19 cellular contexts compared by ENCODE assay signal in genomic region chr17:69547947-69548346, GRCh38.
A peak's percentile ranks its signal among the peaks of the same experiment; 100 is the strongest.
DNase-seq lines count a peak whose midpoint lies in the region; ATAC-seq and TF ChIP-seq lines count a peak whose summit lies in the region.
"Had no signal": no experiment of that assay in that cellular context is flagged by ENCODE, and none has a peak within 500 bp of the region (broad histone marks: within the 10 kb centered on the region; RNA-seq: fewer than 3 reads in every experiment).

No MANE protein-coding gene starts in this region.

- H3K9me3 Mint-ChIP-seq in stimulated activated naive B cell treated with anti-CD40 and anti-IgM and Interleukin-4, amounts not matched to agents 10 μg/mL and 1 μg/mL and 100 μg/mL, for 72 hours, result no peaks in the 10 kb centered on the region
- peaks cover under 1% of the 10 kb centered on the region for H3K9me3 Mint-ChIP-seq in chondrocyte (ENCODE audit: low read depth)
- H3K9me3 Mint-ChIP-seq: activated T-helper 1 cell treated with anti-CD3 and anti-CD28 coated beads, Interleukin-12 subunit alpha, Interleukin-12 subunit beta, Interleukin-2, Interleukin-4 antibody, amounts not matched to agents 30 ng/mL and 10 ng/mL and 1 ng/mL, durations not matched to agents 14 hours and 24 hours and 36 hours; dendritic cell treated with granulocyte-macrophage colony-stimulating factor and Interleukin-4, amounts not matched to agents 40 ng/mL and 50 ng/mL, for 4 days had no signal

- peaks cover 4 to 21% of the 10 kb centered on the region in 2 donors for H3K4me1 Mint-ChIP-seq in stimulated activated naive B cell treated with anti-CD40 and anti-IgM and Interleukin-4, amounts not matched to agents 10 μg/mL and 1 μg/mL and 100 μg/mL, for 72 hours
- no peaks in the 10 kb centered on the region for H3K4me1 Mint-ChIP-seq in chondrocyte (ENCODE audit: low read depth)

- TF ChIP-seq CTCF in chondrocyte (IDR thresholded peaks at IDR 0.05), result no peak

- peaks cover 2 to 5% of the 10 kb centered on the region in 2 donors for H3K36me3 Mint-ChIP-seq in stimulated activated naive B cell treated with anti-CD40 and anti-IgM and Interleukin-4, amounts not matched to agents 10 μg/mL and 1 μg/mL and 100 μg/mL, for 72 hours
- H3K36me3 Mint-ChIP-seq in chondrocyte (ENCODE audit: low read depth), result no peaks in the 10 kb centered on the region

- H3K27ac Mint-ChIP-seq in stimulated activated naive B cell treated with anti-CD40 and anti-IgM and Interleukin-4, amounts not matched to agents 10 μg/mL and 1 μg/mL and 100 μg/mL, for 72 hours, result peak overlapping the region; percentile 22
- no peak overlapping the region for H3K27ac Mint-ChIP-seq in chondrocyte (ENCODE audit: unreplicated experiment)
- H3K27ac Mint-ChIP-seq: activated CD8-positive, alpha-beta T cell treated with anti-CD3 and anti-CD28 coated beads, Interleukin-2, amount 10 ng/mL, durations not matched to agents 7 days and 5 days; activated T-helper 1 cell treated with anti-CD3 and anti-CD28 coated beads, Interleukin-12 subunit alpha, Interleukin-12 subunit beta, Interleukin-2, Interleukin-4 antibody, amounts not matched to agents 30 ng/mL and 10 ng/mL and 1 ng/mL, durations not matched to agents 14 hours and 24 hours and 36 hours; dendritic cell treated with granulocyte-macrophage colony-stimulating factor and Interleukin-4, amounts not matched to agents 40 ng/mL and 50 ng/mL, for 4 days had no signal

- ATAC-seq in GM19023 (IDR thresholded peaks at IDR 0.05; ENCODE audit: unreplicated experiment) (peak; percentile 69), GM21619 (IDR thresholded peaks at IDR 0.05; ENCODE audit: unreplicated experiment) (peak; percentile 48), HG03103 (IDR thresholded peaks at IDR 0.05; ENCODE audit: low read depth, unreplicated experiment) (peak; percentile 63), GM19467 (IDR thresholded peaks at IDR 0.05; ENCODE audit: unreplicated experiment) (no peak)
- peak; percentile 82 to 87 for ATAC-seq in stimulated activated naive B cell treated with anti-CD40 and anti-IgM and Interleukin-4, amounts not matched to agents 10 μg/mL and 1 μg/mL and 100 μg/mL, for 72 hours (replicated peaks)
- ATAC-seq: activated CD8-positive, alpha-beta T cell treated with anti-CD3 and anti-CD28 coated beads, Interleukin-2, amount 10 ng/mL, durations not matched to agents 7 days and 5 days; HCT116 had no signal

- H3K27me3 Mint-ChIP-seq in stimulated activated naive B cell treated with anti-CD40 and anti-IgM and Interleukin-4, amounts not matched to agents 10 μg/mL and 1 μg/mL and 100 μg/mL, for 72 hours, result no peaks in the 10 kb centered on the region
- H3K27me3 Mint-ChIP-seq in chondrocyte (ENCODE audit: low read depth), result no peaks in the 10 kb centered on the region
- H3K27me3 Mint-ChIP-seq: dendritic cell treated with granulocyte-macrophage colony-stimulating factor and Interleukin-4, amounts not matched to agents 40 ng/mL and 50 ng/mL, for 4 days had no signal

- H3K4me3 Mint-ChIP-seq in stimulated activated naive B cell treated with anti-CD40 and anti-IgM and Interleukin-4, amounts not matched to agents 10 μg/mL and 1 μg/mL and 100 μg/mL, for 72 hours, result no peak overlapping the region
- H3K4me3 Mint-ChIP-seq in chondrocyte (ENCODE audit: unreplicated experiment), result no peak overlapping the region
- H3K4me3 Mint-ChIP-seq: activated CD8-positive, alpha-beta T cell treated with anti-CD3 and anti-CD28 coated beads, Interleukin-2, amount 10 ng/mL, durations not matched to agents 7 days and 5 days; activated T-helper 1 cell treated with anti-CD3 and anti-CD28 coated beads, Interleukin-12 subunit alpha, Interleukin-12 subunit beta, Interleukin-2, Interleukin-4 antibody, amounts not matched to agents 30 ng/mL and 10 ng/mL and 1 ng/mL, durations not matched to agents 14 hours and 24 hours and 36 hours; dendritic cell treated with granulocyte-macrophage colony-stimulating factor and Interleukin-4, amounts not matched to agents 40 ng/mL and 50 ng/mL, for 4 days had no signal

- no peak for DNase-seq in stimulated activated naive B cell treated with anti-CD40 and anti-IgM and Interleukin-4, amounts not matched to agents 10 μg/mL and 1 μg/mL and 100 μg/mL, for 72 hours
- DNase-seq in SW 1271 (lab: John Stamatoyannopoulos, UW), result no peak
- no peak for DNase-seq in chondrocyte (ENCODE audit: low spot score)
- DNase-seq: activated CD8-positive, alpha-beta T cell treated with anti-CD3 and anti-CD28 coated beads, Interleukin-2, amount 10 ng/mL, durations not matched to agents 7 days and 5 days; brain microvascular endothelial cell; Calu3; NCI-H146; NCI-H226; Right ventricle myocardium superior; stimulated activated CD4-positive, alpha-beta T cell treated with anti-CD3 and anti-CD28 coated beads, Interleukin-12 subunit alpha, Interleukin-12 subunit beta, amount 100 ng/mL, for 4 hours; T-helper 1 cell; trophoblast cell had no signal
